ENCODE assay signal across 1 cellular context in the genomic region with DNA sequence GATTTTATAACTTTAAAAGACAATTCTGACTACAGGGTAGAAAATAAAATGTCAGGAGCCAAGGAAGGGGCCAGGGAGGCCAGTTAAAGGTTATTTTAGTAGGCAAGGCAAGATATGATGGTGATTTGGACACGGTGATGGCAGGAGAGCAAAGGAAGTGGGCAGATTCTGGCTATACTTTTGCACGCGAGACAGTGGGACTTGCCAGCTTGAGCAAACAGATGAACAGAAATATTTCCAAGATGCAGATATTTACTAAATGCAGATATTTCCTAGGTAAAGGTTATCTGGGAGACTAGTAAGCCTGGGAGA.
TF ChIP-seq lines count a peak whose summit lies in the region.

No MANE protein-coding gene starts in this region.

TF ChIP-seq in IMR-90, 13 proteins besides CTCF, POLR2A, EP300 and RAD21:
- no peak for TF ChIP-seq FOS (IDR thresholded peaks at IDR 0.05; ENCODE audit: low read depth, low read length)
- no peak for TF ChIP-seq MAFK (IDR thresholded peaks at IDR 0.05; ENCODE audit: low read depth, low read length)
- TF ChIP-seq MXI1 (IDR thresholded peaks at IDR 0.05; ENCODE audit: borderline replicate concordance, low read depth, low read length): no peak
- no peak for TF ChIP-seq RFX5 (IDR thresholded peaks at IDR 0.05; ENCODE audit: low read depth, low read length)
- no peak for TF ChIP-seq BHLHE40 (IDR thresholded peaks at IDR 0.05; ENCODE audit: low read depth, low read length)
- no peak for TF ChIP-seq SMC3 (IDR thresholded peaks at IDR 0.05; ENCODE audit: low read depth, low read length)
- TF ChIP-seq, protein P1, sequence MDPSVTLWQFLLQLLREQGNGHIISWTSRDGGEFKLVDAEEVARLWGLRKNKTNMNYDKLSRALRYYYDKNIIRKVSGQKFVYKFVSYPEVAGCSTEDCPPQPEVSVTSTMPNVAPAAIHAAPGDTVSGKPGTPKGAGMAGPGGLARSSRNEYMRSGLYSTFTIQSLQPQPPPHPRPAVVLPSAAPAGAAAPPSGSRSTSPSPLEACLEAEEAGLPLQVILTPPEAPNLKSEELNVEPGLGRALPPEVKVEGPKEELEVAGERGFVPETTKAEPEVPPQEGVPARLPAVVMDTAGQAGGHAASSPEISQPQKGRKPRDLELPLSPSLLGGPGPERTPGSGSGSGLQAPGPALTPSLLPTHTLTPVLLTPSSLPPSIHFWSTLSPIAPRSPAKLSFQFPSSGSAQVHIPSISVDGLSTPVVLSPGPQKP (IDR thresholded peaks at IDR 0.05; ENCODE audit: borderline replicate concordance, low read depth, low read length): no peak
- TF ChIP-seq CEBPB (IDR thresholded peaks at IDR 0.05; ENCODE audit: low read depth, low read length): no peak
- TF ChIP-seq CHD1 (IDR thresholded peaks at IDR 0.05; ENCODE audit: low read depth, low read length): no peak
- TF ChIP-seq, protein P2, sequence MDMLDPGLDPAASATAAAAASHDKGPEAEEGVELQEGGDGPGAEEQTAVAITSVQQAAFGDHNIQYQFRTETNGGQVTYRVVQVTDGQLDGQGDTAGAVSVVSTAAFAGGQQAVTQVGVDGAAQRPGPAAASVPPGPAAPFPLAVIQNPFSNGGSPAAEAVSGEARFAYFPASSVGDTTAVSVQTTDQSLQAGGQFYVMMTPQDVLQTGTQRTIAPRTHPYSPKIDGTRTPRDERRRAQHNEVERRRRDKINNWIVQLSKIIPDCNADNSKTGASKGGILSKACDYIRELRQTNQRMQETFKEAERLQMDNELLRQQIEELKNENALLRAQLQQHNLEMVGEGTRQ (IDR thresholded peaks at IDR 0.05; ENCODE audit: low read depth, low read length): no peak
- no peak for TF ChIP-seq NFE2L2 (IDR thresholded peaks at IDR 0.05; ENCODE audit: low read depth, low read length)
- no peak for TF ChIP-seq MAZ (IDR thresholded peaks at IDR 0.05; ENCODE audit: borderline replicate concordance, low read depth, low read length)
- TF ChIP-seq RCOR1 (IDR thresholded peaks at IDR 0.05; ENCODE audit: insufficient replicate concordance, low read length): no peak
